ENCODE assay signal across 8 cellular contexts in the genomic region with DNA sequence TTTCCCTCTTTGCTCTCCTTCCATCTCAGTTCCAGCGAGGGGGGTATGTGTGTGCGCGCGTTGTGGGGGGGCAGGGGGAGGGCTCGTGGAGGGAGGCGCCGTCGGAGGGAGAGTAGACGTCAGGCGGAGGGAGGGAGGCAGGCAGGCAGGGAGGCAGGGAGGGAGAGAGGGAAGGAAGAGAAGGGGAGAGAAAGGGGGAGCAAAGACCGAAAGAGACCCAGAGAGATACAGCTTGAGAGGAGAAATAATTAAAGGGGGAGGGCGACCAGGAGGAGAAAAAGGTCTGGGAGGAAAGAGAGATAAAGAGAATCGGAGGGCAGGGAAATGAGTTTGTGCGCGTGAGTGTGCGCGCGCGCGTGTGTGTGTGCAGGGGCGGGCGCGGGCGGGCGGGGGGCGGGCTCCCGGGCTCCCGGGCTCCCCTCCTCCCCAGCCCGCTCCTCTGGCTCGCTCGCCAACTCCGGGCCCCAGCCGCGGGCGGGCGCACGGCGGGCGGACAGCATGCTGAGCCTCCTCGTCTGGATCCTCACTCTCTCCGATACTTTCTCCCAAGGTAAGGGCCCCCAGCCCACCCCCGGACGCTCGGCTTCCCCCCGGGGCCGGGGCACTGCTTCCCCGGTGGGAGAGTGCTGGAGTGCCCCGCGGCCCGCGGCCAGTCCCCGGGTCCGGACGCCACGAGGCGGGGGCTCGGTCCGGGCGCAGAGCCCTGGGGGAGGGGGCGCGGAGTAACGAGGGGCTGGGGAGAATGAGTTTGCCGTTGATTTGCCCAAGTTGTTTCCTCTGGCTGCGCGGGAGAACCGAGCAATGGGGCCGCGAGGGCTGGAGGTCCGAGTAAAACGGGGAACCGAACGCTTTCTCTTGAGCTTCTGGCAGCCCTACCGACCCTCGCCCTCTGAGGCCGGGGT. TPM values are rescaled to one million over a fixed set of nuclear protein-coding genes. Genes with fewer than 3 reads are reported as not detected.
A peak's percentile ranks its signal among the peaks of the same experiment; 100 is the strongest.
DNase-seq lines count a peak whose midpoint lies in the region; ATAC-seq, FAIRE-seq and TF ChIP-seq lines count a peak whose summit lies in the region.

A gene (plus strand): TSS at position 467 of the 902 bp plus-strand sequence. CDS start 32 bp downstream, at position 499.

- H3K27me3 ChIP-seq in heart left ventricle (peaks cover 0 to 17% (median 0%) of the 10 kb centered on the region in 9 donors), pancreas (peaks cover 0 to 5% (median 0%) of the 10 kb centered on the region in 4 donors)

- intact Hi-C loops in CD14-positive monocyte (cut with micrococcal nuclease): loop anchor here in 1 of 2 donors (10.0 kb wide), 1 partner anchor 131 kb away; a partner anchor contains a TSS
- intact Hi-C loops in heart left ventricle (cut with DNase I): loop anchor here in 8 of 10 donors (2.0 to 10.0 kb wide), 9 partner anchors 34 to 131 kb away; a partner anchor contains a TSS
- intact Hi-C loops in pancreas (cut with DNase I): loop anchor here in 1 of 3 donors (10.0 kb wide), 1 partner anchor 91 kb away; no protein-coding TSS in a partner anchor

- peaks cover 0 to 4% of the 10 kb centered on the region in 2 donors for H3K36me3 Mint-ChIP-seq in CD14-positive monocyte
- peaks cover 2% of the 10 kb centered on the region for H3K36me3 Mint-ChIP-seq in IgD-negative memory B cell
- no peaks in the 10 kb centered on the region for H3K36me3 Mint-ChIP-seq in activated naive CD8-positive, alpha-beta T cell

- TF ChIP-seq CTCF in CD14-positive monocyte (IDR thresholded peaks at IDR 0.05) (no peak), heart left ventricle (IDR thresholded peaks at IDR 0.05) (no peak), pancreas (IDR thresholded peaks at IDR 0.05) (no peak)

- peak within 1 kb of the TSS; percentile 79 to 95 for H3K4me3 Mint-ChIP-seq in CD14-positive monocyte
- peak within 1 kb of the TSS; percentile 9 to 94 (median 75) for H3K4me3 Mint-ChIP-seq in IgD-negative memory B cell
- peak within 1 kb of the TSS; percentile 76 for H3K4me3 Mint-ChIP-seq in activated naive CD8-positive, alpha-beta T cell

- H3K27ac ChIP-seq in heart left ventricle: peak within 1 kb of the TSS; percentile 66 to 95 (median 88)
- peak within 1 kb of the TSS; percentile 15 to 63 (median 43) for H3K27ac ChIP-seq in pancreas

- H3K4me1 ChIP-seq in heart left ventricle (peaks cover 0 to 37% (median 12%) of the 10 kb centered on the region in 12 donors), pancreas (no peaks in the 10 kb centered on the region)

- peak within 1 kb of the TSS; percentile 32 to 98 (median 84) for H3K4me3 ChIP-seq in heart left ventricle
- peak within 1 kb of the TSS; percentile 48 to 68 (median 53) for H3K4me3 ChIP-seq in pancreas

- H3K9me3 ChIP-seq in heart left ventricle: no peaks in the 10 kb centered on the region
- no peaks in the 10 kb centered on the region for H3K9me3 ChIP-seq in pancreas

- H3K36me3 ChIP-seq in heart left ventricle (no peaks in the 10 kb centered on the region), pancreas (no peaks in the 10 kb centered on the region)

- DNase-seq in CD14-positive monocyte (ENCODE audit: low spot score) (no peak), heart left ventricle (peak; percentile 66 to 77 (median 69)), pancreas (peak in 5 of 6 donors; percentile 25 to 76 (median 51)), NCI-H1436 (lab: John Stamatoyannopoulos, UW) (no peak)

- H3K27me3 Mint-ChIP-seq in CD14-positive monocyte (ENCODE audit: low read depth in 3 of 3): peaks cover 44 to 72% (median 51%) of the 10 kb centered on the region in 3 donors
- peaks cover 32% of the 10 kb centered on the region for H3K27me3 Mint-ChIP-seq in IgD-negative memory B cell
- H3K27me3 Mint-ChIP-seq in activated naive CD8-positive, alpha-beta T cell: peaks cover 24% of the 10 kb centered on the region

- H3K4me1 Mint-ChIP-seq in CD14-positive monocyte (peaks cover 16% of the 10 kb centered on the region), IgD-negative memory B cell (peaks cover 0 to 9% (median 7%) of the 10 kb centered on the region in 3 donors)
- peaks cover 11% of the 10 kb centered on the region for H3K4me1 Mint-ChIP-seq in activated naive CD8-positive, alpha-beta T cell (ENCODE audit: low read depth)

- no peak for TF ChIP-seq POLR2A in heart left ventricle (IDR thresholded peaks at IDR 0.05)

- ATAC-seq in heart left ventricle (peak; percentile 35 to 79 (median 75)), pancreas (peak; percentile 71 to 80 (median 76)), HG02870 (IDR thresholded peaks at IDR 0.05; ENCODE audit: unreplicated experiment) (no peak), GM18520 (IDR thresholded peaks at IDR 0.05; ENCODE audit: unreplicated experiment) (no peak)

- FAIRE-seq in pancreas (lab: Jason Lieb, UNC): no peak

- H3K9me3 Mint-ChIP-seq in CD14-positive monocyte: peaks cover 0 to 10% (median 2%) of the 10 kb centered on the region in 7 donors
- H3K9me3 Mint-ChIP-seq in IgD-negative memory B cell: no peaks in the 10 kb centered on the region
- no peaks in the 10 kb centered on the region for H3K9me3 Mint-ChIP-seq in activated naive CD8-positive, alpha-beta T cell (ENCODE audit: low read depth)

- 1 to 2% (median 1%) methylated on average over 36 to 75 of the region's 75 CpGs for WGBS in heart left ventricle, 4 donors
- WGBS in pancreas, 2 donors: 1% methylated on average over 58 to 75 of the region's 75 CpGs

- H3K27ac Mint-ChIP-seq in CD14-positive monocyte (peak within 1 kb of the TSS in 2 of 7 donors; percentile 6 to 30), IgD-negative memory B cell (no peak within 1 kb of the TSS)
- H3K27ac Mint-ChIP-seq in activated naive CD8-positive, alpha-beta T cell: no peak within 1 kb of the TSS

RNA-seq across cellular contexts. Expression of the gene that starts here (rescaled TPM):
- polyA plus RNA-seq in CD14-positive monocyte (not detected), IgD-negative memory B cell (not detected), heart left ventricle (1 to 10 TPM; 3.2 to 8.4 TPM), pancreas (1 to 10 TPM; 2.5 to 3.8 TPM)
- total RNA-seq in heart left ventricle (10 to 100 TPM in 4 of 9 donors, 1 to 10 TPM in 5; 6.1 to 22.7 (median 8.2) TPM), pancreas (10 to 100 TPM in 1 of 6 donors, 1 to 10 TPM in 5; 1.9 to 13.0 (median 4.9) TPM)

Comparison
In these comparisons a context has a peak if more than half of its experiments do, and no peak if none do; other contexts are left out.
1. DNase-seq: peak in heart left ventricle (5 of 5) and pancreas (5 of 6); none in CD14-positive monocyte (single experiment) and NCI-H1436 (single experiment).
2. ATAC-seq: peak in heart left ventricle (4 of 4) and pancreas (4 of 4); none in HG02870 (single experiment) and GM18520 (single experiment).
3. Peak in every context shown above with its lines, with median percentiles within 50 percentile points of each other: H3K4me3 Mint-ChIP-seq.